8 cellular contexts compared by ENCODE assay signal in genomic region chr22:30485362-30485988, GRCh38. TPM values are rescaled to one million over a fixed set of nuclear protein-coding genes. Genes with fewer than 3 reads are reported as not detected.
DNase-seq lines count a peak whose midpoint lies in the region; ATAC-seq and TF ChIP-seq lines count a peak whose summit lies in the region.

No MANE protein-coding gene starts in this region.

- no peak overlapping the region for H3K4me3 ChIP-seq in cardiac fibroblast (replicated peaks in 1 of 2; ENCODE audit: low read depth in 2 of 2, low read length in 2 of 2)

- TF ChIP-seq CTCF in cardiac fibroblast (IDR thresholded peaks at IDR 0.05; ENCODE audit: low read depth, low read length): peak; percentile 90

- DNase-seq in NCI-H2029 (lab: John Stamatoyannopoulos, UW) (peak; percentile 38), NCI-H2029 treated with DMSO at 0.1 percent for 48 hours (lab: John Stamatoyannopoulos, UW) (no peak), M059J (ENCODE audit: low read depth) (peak; percentile 41), cardiac fibroblast (ENCODE audit: low read depth in 2 of 2) (peak; percentile 63), kidney tubule cell (ENCODE audit: low spot score) (peak; percentile 56)
- DNase-seq in activated CD4-positive, CD25-positive, alpha-beta regulatory T cell treated with anti-CD3 and anti-CD28 coated beads, Interleukin-2, amount 50 U/mL, for 72 hours: peak; percentile 85
- peak; percentile 73 to 78 for DNase-seq in stimulated activated CD4-positive, alpha-beta T cell treated with anti-CD3 and anti-CD28 coated beads, Interleukin-2, amount 100 ng/mL, for 48 hours

- ATAC-seq in GM18498 (IDR thresholded peaks at IDR 0.05; ENCODE audit: unreplicated experiment): no peak

RNA-seq across cellular contexts. Expression of gene SEC14L3, which starts 13.7 kb away (rescaled TPM):
- total RNA-seq in M059J (2014; rRNA removed; shearing (Covaris generic)): not detected in 2 replicates

RNA-seq across cellular contexts. Expression of gene SEC14L4, which starts 20.0 kb away (rescaled TPM):
- not detected in 2 replicates for total RNA-seq in M059J (2014; rRNA removed; shearing (Covaris generic))

RNA-seq across cellular contexts. Expression of gene MTFP1, which starts 59.9 kb away (rescaled TPM):
- 10.0 and 12.1 TPM in 2 replicates for total RNA-seq in M059J (2014; rRNA removed; shearing (Covaris generic))
